ENCODE assay signal across 11 cellular contexts in the genomic region with DNA sequence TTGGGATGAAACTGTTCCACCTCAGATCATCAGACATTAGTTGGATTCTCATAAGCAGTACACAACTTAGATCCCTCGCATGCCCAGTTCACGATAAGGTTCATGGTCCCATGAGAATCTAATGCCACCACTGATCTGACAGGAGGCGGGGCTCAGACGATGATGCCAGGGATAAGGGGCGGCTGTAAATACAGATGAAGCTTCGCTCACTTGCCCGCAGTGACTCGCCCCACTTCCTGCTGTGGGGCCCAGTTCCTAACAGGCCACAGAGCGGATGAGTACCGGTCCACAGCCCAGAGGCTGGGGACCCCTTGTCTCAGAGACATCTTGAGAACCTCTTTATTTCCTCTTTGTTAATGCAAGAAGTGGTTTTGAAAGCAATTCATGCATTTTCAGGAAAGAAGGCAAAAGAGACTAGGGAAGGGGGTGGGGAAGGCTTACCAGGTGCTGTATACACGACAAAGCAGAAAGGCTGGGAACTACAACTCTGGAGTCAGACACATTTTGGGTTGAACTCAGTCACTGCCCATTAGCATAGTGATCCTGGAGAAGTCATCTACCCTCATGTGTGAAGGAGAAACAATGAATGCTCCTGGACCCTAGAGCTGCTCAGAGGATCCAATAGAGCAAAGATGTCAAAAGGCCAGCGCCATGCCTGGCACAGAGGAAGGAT.
DNase-seq lines count a peak whose midpoint lies in the region; ATAC-seq and TF ChIP-seq lines count a peak whose summit lies in the region.
"Had no signal": no experiment of that assay in that cellular context is flagged by ENCODE, and none has a peak within 500 bp of the region (broad histone marks: within the 10 kb centered on the region; RNA-seq: fewer than 3 reads in every experiment).

No MANE protein-coding gene starts in this region.

- H3K9me3 Mint-ChIP-seq in activated CD8-positive, alpha-beta T cell treated with anti-CD3 and anti-CD28 coated beads, Interleukin-2, amount 10 ng/mL, durations not matched to agents 7 days and 5 days (ENCODE audit: insufficient read depth) = no peaks in the 10 kb centered on the region
- H3K9me3 Mint-ChIP-seq in naive B cell = peaks cover 0 to 19% (median 15%) of the 10 kb centered on the region in 7 donors

- H3K9me3 ChIP-seq in KOPT-K1 (ENCODE audit: insufficient read depth, low read length, poor library complexity, severe bottlenecking) (peaks cover 12% of the 10 kb centered on the region), A673 (ENCODE audit: low read depth, low read length, poor library complexity, severe bottlenecking) (peaks cover 6% of the 10 kb centered on the region)
- H3K9me3 ChIP-seq: gastrocnemius medialis had no signal

- H3K36me3 ChIP-seq in KOPT-K1 (ENCODE audit: insufficient read depth, low read length) (no peaks in the 10 kb centered on the region), A673 (ENCODE audit: insufficient read depth, low read length, poor library complexity, severe bottlenecking) (no peaks in the 10 kb centered on the region)
- H3K36me3 ChIP-seq: gastrocnemius medialis had no signal

- peaks cover 3% of the 10 kb centered on the region for H3K27me3 Mint-ChIP-seq in activated CD8-positive, alpha-beta T cell treated with anti-CD3 and anti-CD28 coated beads, Interleukin-2, amount 10 ng/mL, durations not matched to agents 7 days and 5 days (ENCODE audit: low read depth)
- H3K27me3 Mint-ChIP-seq in naive B cell = no peaks in the 10 kb centered on the region

- no peaks in the 10 kb centered on the region for H3K27me3 ChIP-seq in A673 (replicated peaks; ENCODE audit: insufficient read depth, low read depth, low read length, poor library complexity)
- H3K27me3 ChIP-seq: gastrocnemius medialis had no signal

- peak overlapping the region; percentile 85 for H3K27ac Mint-ChIP-seq in activated CD8-positive, alpha-beta T cell treated with anti-CD3 and anti-CD28 coated beads, Interleukin-2, amount 10 ng/mL, durations not matched to agents 7 days and 5 days
- H3K27ac Mint-ChIP-seq in naive B cell = peak overlapping the region; percentile 30 to 88 (median 71)

- POLR2A ChIA-PET in activated CD8-positive, alpha-beta T cell treated with anti-CD3 and anti-CD28 coated beads, Interleukin-2, amount 10 ng/mL, durations not matched to agents 7 days and 5 days (lab: Charles Lee) = interaction anchor here (0.6 kb wide), 1 partner anchor 201 kb away, joined by 3 read pairs; no protein-coding TSS in a partner anchor
- POLR2A ChIA-PET in A673 (lab: Charles Lee; ENCODE audit: low non-redundant PET) = no interaction called here

- H3K4me3 ChIP-seq in A673 (ENCODE audit: low read depth, low read length, poor library complexity, severe bottlenecking) = no peak overlapping the region
- H3K4me3 ChIP-seq: gastrocnemius medialis had no signal

- no TSS peak for BruUV-seq in A673 (replicated peaks; lab: Mats Ljungman, UMichigan)

- DNase-seq in CMK (ENCODE audit: low read depth) (peak; percentile 50), naive B cell (peak; percentile 44), NAMALWA (ENCODE audit: low spot score) (no peak), NCI-H510A treated with DMSO at 0.1 percent for 48 hours (lab: John Stamatoyannopoulos, UW) (no peak), HK-2 (ENCODE audit: unreplicated experiment) (no peak), A673 (ENCODE audit: low spot score) (no peak)
- DNase-seq in activated CD8-positive, alpha-beta T cell treated with anti-CD3 and anti-CD28 coated beads, Interleukin-2, amount 10 ng/mL, durations not matched to agents 7 days and 5 days = peak; percentile 77
- DNase-seq: DMS79, gastrocnemius medialis had no signal

- H3K4me1 ChIP-seq in A673 (ENCODE audit: insufficient read depth, low read length, poor library complexity, severe bottlenecking) = no peaks in the 10 kb centered on the region
- H3K4me1 ChIP-seq: gastrocnemius medialis had no signal

- H3K27ac ChIP-seq in KOPT-K1 (ENCODE audit: low read depth, low read length, poor library complexity, severe bottlenecking) = peak overlapping the region; percentile 72
- no peak overlapping the region for H3K27ac ChIP-seq in A673 (ENCODE audit: low read depth, low read length, poor library complexity, severe bottlenecking)
- H3K27ac ChIP-seq: gastrocnemius medialis had no signal

- peaks cover 5% of the 10 kb centered on the region for H3K36me3 Mint-ChIP-seq in activated CD8-positive, alpha-beta T cell treated with anti-CD3 and anti-CD28 coated beads, Interleukin-2, amount 10 ng/mL, durations not matched to agents 7 days and 5 days (ENCODE audit: low read depth)
- no peaks in the 10 kb centered on the region for H3K36me3 Mint-ChIP-seq in naive B cell

- intact Hi-C loops in A673 (cut with micrococcal nuclease; ENCODE audit: unreplicated experiment) = no loop called here

- H3K4me3 Mint-ChIP-seq in activated CD8-positive, alpha-beta T cell treated with anti-CD3 and anti-CD28 coated beads, Interleukin-2, amount 10 ng/mL, durations not matched to agents 7 days and 5 days = peak overlapping the region; percentile 33
- peak overlapping the region in 6 of 8 donors; percentile 23 to 69 (median 46) for H3K4me3 Mint-ChIP-seq in naive B cell

- TF ChIP-seq CTCF in A673 (conservative IDR thresholded peaks at IDR 0.05; ENCODE audit: low read depth, low read length) = no peak

- ATAC-seq in activated CD8-positive, alpha-beta T cell treated with anti-CD3 and anti-CD28 coated beads, Interleukin-2, amount 10 ng/mL, durations not matched to agents 7 days and 5 days = peak; percentile 97
- ATAC-seq in naive B cell (ENCODE audit: low read depth in 2 of 2) = peak; percentile 98 to 99
- ATAC-seq: gastrocnemius medialis, sciatic nerve had no signal

- CTCF ChIA-PET in activated CD8-positive, alpha-beta T cell treated with anti-CD3 and anti-CD28 coated beads, Interleukin-2, amount 10 ng/mL, durations not matched to agents 7 days and 5 days (lab: Charles Lee) = interaction anchor here (2.8 kb wide), 1 partner anchor 10 kb away, joined by 24 read pairs; no protein-coding TSS in a partner anchor
- CTCF ChIA-PET in A673 (lab: Charles Lee) = interaction anchor here (1.1 kb wide), 1 partner anchor 10 kb away, joined by 4 read pairs; no protein-coding TSS in a partner anchor

- H3K4me1 Mint-ChIP-seq in activated CD8-positive, alpha-beta T cell treated with anti-CD3 and anti-CD28 coated beads, Interleukin-2, amount 10 ng/mL, durations not matched to agents 7 days and 5 days (ENCODE audit: low read depth) = peaks cover 23% of the 10 kb centered on the region
- H3K4me1 Mint-ChIP-seq in naive B cell = peaks cover 12 to 20% (median 16%) of the 10 kb centered on the region in 3 donors

Comparison
In these comparisons a context has a peak if more than half of its experiments do, and no peak if none do; other contexts are left out.
1. DNase-seq: peak in CMK (single experiment), activated CD8-positive, alpha-beta T cell treated with anti-CD3 and anti-CD28 coated beads, Interleukin-2, amount 10 ng/mL, durations not matched to agents 7 days and 5 days (single experiment) and naive B cell (single experiment); none in NAMALWA (single experiment), NCI-H510A treated with DMSO at 0.1 percent for 48 hours (single experiment), HK-2 (single experiment) and A673 (single experiment).